Comparison of ENCODE assay signal across 17 cellular contexts in genomic region chr19:10004617-10005016, GRCh38. TPM values are rescaled to one million over a fixed set of nuclear protein-coding genes. Genes with fewer than 3 reads are reported as not detected.
A peak's percentile ranks its signal among the peaks of the same experiment; 100 is the strongest.
DNase-seq lines count a peak whose midpoint lies in the region; ATAC-seq and TF ChIP-seq lines count a peak whose summit lies in the region.
"Had no signal": no experiment of that assay in that cellular context is flagged by ENCODE, and none has a peak within 500 bp of the region (broad histone marks: within the 10 kb centered on the region; RNA-seq: fewer than 3 reads in every experiment).

No MANE protein-coding gene starts in this region.

- H3K4me3 ChIP-seq in right atrium auricular region (no peak overlapping the region), H7 (ENCODE audit: insufficient read depth, low read depth, low read length) (no peak overlapping the region)

- H3K9me3 ChIP-seq in right atrium auricular region, result no peaks in the 10 kb centered on the region
- H3K9me3 ChIP-seq: Peyer's patch had no signal

- H3K4me1 ChIP-seq in right atrium auricular region, result peaks cover 0 to 35% of the 10 kb centered on the region in 2 donors

- H3K27ac ChIP-seq in right atrium auricular region, result peak overlapping the region; percentile 10 to 79
- H3K27ac ChIP-seq: Peyer's patch had no signal

- no peak for ATAC-seq in HG03571 (IDR thresholded peaks at IDR 0.05; ENCODE audit: unreplicated experiment)

- H3K36me3 ChIP-seq in right atrium auricular region (peaks cover 5% of the 10 kb centered on the region), H7 (replicated peaks; ENCODE audit: control insufficient read depth, insufficient read depth, low read length) (no peaks in the 10 kb centered on the region)
- H3K36me3 ChIP-seq: Peyer's patch had no signal

- H3K27me3 ChIP-seq in right atrium auricular region (no peaks in the 10 kb centered on the region), H7 (ENCODE audit: control insufficient read depth, insufficient read depth, low read length) (peaks cover 5% of the 10 kb centered on the region)
- H3K27me3 ChIP-seq: Peyer's patch had no signal

- no peak for TF ChIP-seq CTCF in right atrium auricular region (IDR thresholded peaks at IDR 0.05)

- intact Hi-C loops in cardiac septum (cut with DNase I), result loop anchor here (5.0 kb wide), 1 partner anchor 72 kb away; no protein-coding TSS in a partner anchor

- DNase-seq in right atrium auricular region (ENCODE audit: low spot score) (no peak), cardiac septum (ENCODE audit: low spot score) (no peak), H7 (peak; percentile 23), left kidney (ENCODE audit: low read depth, low spot score) (peak; percentile 30), hepatic stellate cell (ENCODE audit: low spot score) (no peak), dermis blood vessel endothelial cell (no peak)
- DNase-seq: DMS153, NCI-H1930, NCI-H2171 treated with DMSO at 0.1 percent for 48 hours, NCI-H82, Peyer's patch, SHP77 treated with DMSO at 0.1 percent for 48 hours had no signal

RNA-seq across cellular contexts. Expression of gene COL5A3, which starts 5.7 kb away (rescaled TPM):
- 1 to 10 TPM; 6.8 to 7.2 TPM for total RNA-seq in right atrium auricular region
- 8.9 TPM for total RNA-seq in cardiac septum
- total RNA-seq in H7 (2014; rRNA removed; shearing (Covaris generic)), result 0.62 and 1.4 TPM in 2 replicates
- 0.23 and 0.68 TPM in 2 replicates for total RNA-seq in dermis blood vessel endothelial cell
- total RNA-seq: H4 had no signal

RNA-seq across cellular contexts. Expression of gene RDH8, which starts 8.7 kb away (rescaled TPM):
- not detected for total RNA-seq in right atrium auricular region
- not detected for total RNA-seq in cardiac septum
- not detected in 2 replicates for total RNA-seq in H7 (2014; rRNA removed; shearing (Covaris generic))
- total RNA-seq in dermis blood vessel endothelial cell, result not detected in 2 replicates
- total RNA-seq: A673, H4, LHCN-M2, NCI-H460, Peyer's patch had no signal

Comparison
In these comparisons a context has a peak if more than half of its experiments do, and no peak if none do; other contexts are left out.
1. DNase-seq: peak in H7 (single experiment) and left kidney (single experiment); none in right atrium auricular region (single experiment), cardiac septum (single experiment), hepatic stellate cell (single experiment) and dermis blood vessel endothelial cell (single experiment).